1 cellular context compared by ENCODE assay signal in the genomic region with DNA sequence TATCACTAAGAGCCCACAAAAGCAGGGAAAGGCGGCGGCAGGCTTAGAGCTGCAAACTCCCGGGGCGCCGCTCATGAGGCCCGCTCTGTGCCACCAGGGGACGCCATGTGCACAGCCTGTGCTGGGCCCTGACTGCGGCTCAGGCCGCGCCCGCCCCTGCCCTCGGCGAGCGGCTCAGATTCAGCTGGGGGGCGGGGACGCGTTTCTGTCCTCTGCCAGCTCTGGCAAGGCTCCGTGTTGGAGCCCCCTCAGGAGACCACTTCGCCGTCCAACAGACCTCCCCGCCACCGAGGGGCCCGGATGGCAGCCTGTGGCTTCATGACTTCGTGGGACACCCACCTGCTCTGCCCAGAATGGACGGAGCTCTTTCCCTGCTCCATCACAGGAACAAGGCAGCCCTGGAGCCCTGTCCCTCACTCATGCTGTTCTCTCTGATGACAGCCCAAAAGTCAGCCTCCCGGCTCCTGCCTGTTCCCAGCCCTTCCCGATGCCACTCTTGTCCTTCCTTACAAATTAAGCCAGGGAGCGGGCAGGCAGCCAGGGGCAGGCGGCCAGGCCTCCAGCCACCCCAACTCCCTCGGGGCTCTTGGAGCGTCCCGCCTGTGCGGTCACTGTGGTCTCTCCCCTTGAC.
TF ChIP-seq lines count a peak whose summit lies in the region.

No MANE protein-coding gene starts in this region.

TF ChIP-seq in PFSK-1, 5 proteins besides CTCF, POLR2A, EP300 and RAD21 (continued from another document):
- TF ChIP-seq, protein P1, sequence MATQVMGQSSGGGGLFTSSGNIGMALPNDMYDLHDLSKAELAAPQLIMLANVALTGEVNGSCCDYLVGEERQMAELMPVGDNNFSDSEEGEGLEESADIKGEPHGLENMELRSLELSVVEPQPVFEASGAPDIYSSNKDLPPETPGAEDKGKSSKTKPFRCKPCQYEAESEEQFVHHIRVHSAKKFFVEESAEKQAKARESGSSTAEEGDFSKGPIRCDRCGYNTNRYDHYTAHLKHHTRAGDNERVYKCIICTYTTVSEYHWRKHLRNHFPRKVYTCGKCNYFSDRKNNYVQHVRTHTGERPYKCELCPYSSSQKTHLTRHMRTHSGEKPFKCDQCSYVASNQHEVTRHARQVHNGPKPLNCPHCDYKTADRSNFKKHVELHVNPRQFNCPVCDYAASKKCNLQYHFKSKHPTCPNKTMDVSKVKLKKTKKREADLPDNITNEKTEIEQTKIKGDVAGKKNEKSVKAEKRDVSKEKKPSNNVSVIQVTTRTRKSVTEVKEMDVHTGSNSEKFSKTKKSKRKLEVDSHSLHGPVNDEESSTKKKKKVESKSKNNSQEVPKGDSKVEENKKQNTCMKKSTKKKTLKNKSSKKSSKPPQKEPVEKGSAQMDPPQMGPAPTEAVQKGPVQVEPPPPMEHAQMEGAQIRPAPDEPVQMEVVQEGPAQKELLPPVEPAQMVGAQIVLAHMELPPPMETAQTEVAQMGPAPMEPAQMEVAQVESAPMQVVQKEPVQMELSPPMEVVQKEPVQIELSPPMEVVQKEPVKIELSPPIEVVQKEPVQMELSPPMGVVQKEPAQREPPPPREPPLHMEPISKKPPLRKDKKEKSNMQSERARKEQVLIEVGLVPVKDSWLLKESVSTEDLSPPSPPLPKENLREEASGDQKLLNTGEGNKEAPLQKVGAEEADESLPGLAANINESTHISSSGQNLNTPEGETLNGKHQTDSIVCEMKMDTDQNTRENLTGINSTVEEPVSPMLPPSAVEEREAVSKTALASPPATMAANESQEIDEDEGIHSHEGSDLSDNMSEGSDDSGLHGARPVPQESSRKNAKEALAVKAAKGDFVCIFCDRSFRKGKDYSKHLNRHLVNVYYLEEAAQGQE (IDR thresholded peaks at IDR 0.05; ENCODE audit: insufficient read depth in 1 of 2, low read depth in 2 of 2, low read length in 2 of 2) = no peak
